Comparison of ENCODE assay signal across 20 cellular contexts in the genomic region with DNA sequence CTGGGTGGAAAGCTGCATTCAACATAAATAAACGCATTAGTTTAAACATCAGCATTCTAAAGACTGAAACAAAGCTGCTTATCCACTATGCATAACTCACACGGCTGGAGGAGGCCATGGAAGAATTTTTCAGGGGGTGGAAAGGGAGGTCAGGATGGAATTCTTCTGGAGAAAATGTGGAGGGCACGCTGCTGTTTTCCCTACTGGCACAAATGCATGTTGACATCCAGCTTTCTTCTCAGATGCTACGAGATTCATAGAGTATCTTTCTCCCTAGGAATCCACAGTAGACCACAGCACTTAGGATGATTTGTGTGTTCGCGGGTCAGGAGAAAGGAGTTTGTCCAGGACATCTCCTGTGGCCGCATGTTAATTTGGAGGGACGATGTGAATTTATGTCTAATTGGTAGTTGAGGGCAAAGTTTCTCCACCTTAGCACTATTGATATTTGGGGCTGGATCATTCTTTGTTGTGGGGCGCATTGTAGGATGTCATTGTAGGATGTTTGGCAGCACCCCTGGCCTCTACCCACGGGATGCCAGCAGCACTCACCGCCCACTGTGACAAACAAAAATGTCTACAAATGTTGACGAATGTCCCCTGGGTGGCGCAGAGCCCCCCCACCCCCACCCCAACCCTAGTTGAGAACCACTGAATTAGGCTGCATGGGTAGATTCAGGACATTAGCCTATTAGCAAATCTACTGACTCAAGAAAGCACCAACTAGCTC.
A peak's percentile ranks its signal among the peaks of the same experiment; 100 is the strongest.
DNase-seq lines count a peak whose midpoint lies in the region; ATAC-seq, FAIRE-seq and TF ChIP-seq lines count a peak whose summit lies in the region.
"Had no signal": no experiment of that assay in that cellular context is flagged by ENCODE, and none has a peak within 500 bp of the region (broad histone marks: within the 10 kb centered on the region; RNA-seq: fewer than 3 reads in every experiment).

No MANE protein-coding gene starts in this region.

- no peaks in the 10 kb centered on the region for H3K9me3 ChIP-seq in IMR-90 (ENCODE audit: control insufficient read depth, insufficient read depth, low read length)
- no peaks in the 10 kb centered on the region for H3K9me3 ChIP-seq in hepatocyte (ENCODE audit: low read depth)
- H3K9me3 ChIP-seq in neural progenitor cell (ENCODE audit: low read depth) = no peaks in the 10 kb centered on the region
- H3K9me3 ChIP-seq: A549 had no signal

- H4K91ac ChIP-seq in IMR-90 (ENCODE audit: insufficient read depth, low read depth, low read length) = peak overlapping the region; percentile 34; the same call in 1 of the 2 replicates

- no peaks in the 10 kb centered on the region for H3K9me2 ChIP-seq in hepatocyte (replicated peaks; ENCODE audit: insufficient read depth)

- H3K9ac ChIP-seq in IMR-90 (ENCODE audit: low read depth, low read length) (peak overlapping the region; percentile 50; the same call in 1 of the 2 replicates), neural progenitor cell (no peak overlapping the region)

- no peak overlapping the region for H3K14ac ChIP-seq in IMR-90 (replicated peaks; ENCODE audit: low read depth, low read length)

- H3K23ac ChIP-seq in IMR-90 (ENCODE audit: low read depth, low read length) = no peak overlapping the region

- TF ChIP-seq CTCF in IMR-90 (conservative IDR thresholded peaks at IDR 0.05; ENCODE audit: low read depth, low read length) = no peak
- TF ChIP-seq CTCF in hepatocyte (IDR thresholded peaks at IDR 0.05; ENCODE audit: poor library complexity) = no peak
- TF ChIP-seq CTCF in neural progenitor cell (IDR thresholded peaks at IDR 0.05) = no peak
- no peak for TF ChIP-seq CTCF in mesothelial cell of epicardium (IDR thresholded peaks at IDR 0.05; ENCODE audit: unreplicated experiment)

- no peak for TF ChIP-seq RAD21 in IMR-90 (IDR thresholded peaks at IDR 0.05; ENCODE audit: low read length)

- H3K36me3 ChIP-seq in IMR-90 (ENCODE audit: control insufficient read depth, insufficient read depth, low read length) (no peaks in the 10 kb centered on the region), hepatocyte (replicated peaks; ENCODE audit: insufficient read depth, low read depth) (no peaks in the 10 kb centered on the region), neural progenitor cell (no peaks in the 10 kb centered on the region)

- H4K20me1 ChIP-seq in IMR-90 (ENCODE audit: insufficient read depth, low read length) (no peaks in the 10 kb centered on the region), hepatocyte (ENCODE audit: insufficient read depth, poor library complexity, severe bottlenecking) (no peaks in the 10 kb centered on the region), neural progenitor cell (ENCODE audit: low read depth) (no peaks in the 10 kb centered on the region)

- no peak overlapping the region for H2BK15ac ChIP-seq in IMR-90 (ENCODE audit: low read depth, low read length)

- no peaks in the 10 kb centered on the region for H3K9me1 ChIP-seq in IMR-90 (ENCODE audit: insufficient read depth, low read length)

- no peaks in the 10 kb centered on the region for H3K36me3 Mint-ChIP-seq in neural progenitor cell
- no peaks in the 10 kb centered on the region for H3K36me3 Mint-ChIP-seq in mesothelial cell of epicardium
- H3K36me3 Mint-ChIP-seq: CD14-positive monocyte; CD8-positive, alpha-beta T cell; IgD-negative memory B cell had no signal

- H2BK120ac ChIP-seq in IMR-90 (ENCODE audit: low read depth, low read length) = no peak overlapping the region

- no peak overlapping the region for H3K4me3 ChIP-seq in IMR-90 (ENCODE audit: insufficient read depth, low read depth, low read length)
- no peak overlapping the region for H3K4me3 ChIP-seq in hepatocyte
- no peak overlapping the region for H3K4me3 ChIP-seq in neural progenitor cell
- H3K4me3 ChIP-seq: A549 had no signal

- H2AK9ac ChIP-seq in IMR-90 (replicated peaks; ENCODE audit: low read depth, low read length, poor library complexity) = no peak overlapping the region

- H3K4me1 Mint-ChIP-seq in neural progenitor cell = peaks cover 62% of the 10 kb centered on the region
- H3K4me1 Mint-ChIP-seq in mesothelial cell of epicardium = no peaks in the 10 kb centered on the region
- H3K4me1 Mint-ChIP-seq: CD14-positive monocyte, IgD-negative memory B cell had no signal

- peaks cover 17% of the 10 kb centered on the region for H3F3A ChIP-seq in neural progenitor cell (ENCODE audit: low read depth)

- H3K4me2 ChIP-seq in IMR-90 (ENCODE audit: low read depth, low read length) = peak overlapping the region; percentile 47; the same call in 1 of the 2 replicates
- no peak overlapping the region for H3K4me2 ChIP-seq in hepatocyte
- H3K4me2 ChIP-seq in neural progenitor cell = peak overlapping the region; percentile 72
- H3K4me2 ChIP-seq: A549 had no signal

- dilution Hi-C loops in IMR-90 (cut with HindIII; ENCODE audit: low sequenced_read_pairs, unreplicated experiment) = no loop called here

- BruUV-seq in IMR-90 (replicated peaks; lab: Mats Ljungman, UMichigan) = no TSS peak

- no peak overlapping the region; the same call in 1 of the 2 replicates for H3K4ac ChIP-seq in IMR-90 (ENCODE audit: low read depth, low read length)

- CTCF ChIA-PET in IMR-90 (lab: Yijun Ruan, JAX) = no interaction called here

- H3K4me3 Mint-ChIP-seq in neural progenitor cell (peak overlapping the region; percentile 71), mesothelial cell of epicardium (no peak overlapping the region)
- H3K4me3 Mint-ChIP-seq: CD8-positive, alpha-beta T cell; IgD-negative memory B cell had no signal

- no peaks in the 10 kb centered on the region for H3K27me3 ChIP-seq in IMR-90 (ENCODE audit: control insufficient read depth, insufficient read depth, low read length)
- H3K27me3 ChIP-seq in hepatocyte = no peaks in the 10 kb centered on the region
- H3K27me3 ChIP-seq in neural progenitor cell = no peaks in the 10 kb centered on the region

- no CpG with 5 or more reads among the region's 13 CpGs for WGBS in IMR-90 (ENCODE audit: extremely low coverage in 2 of 2, insufficient read length in 1 of 2), 2 experiments
- 80% methylated on average over 13 of the region's 13 CpGs for WGBS in hepatocyte (ENCODE audit: low lambda C conversion rate, missing lambda C conversion rate)

- no peaks in the 10 kb centered on the region for H3K79me2 ChIP-seq in hepatocyte
- H3K79me2 ChIP-seq in neural progenitor cell (ENCODE audit: low read depth) = no peaks in the 10 kb centered on the region

- peak overlapping the region; percentile 73 for H3K27ac Mint-ChIP-seq in neural progenitor cell
- no peak overlapping the region for H3K27ac Mint-ChIP-seq in mesothelial cell of epicardium
- H3K27ac Mint-ChIP-seq: CD14-positive monocyte; CD8-positive, alpha-beta T cell had no signal

- FAIRE-seq in GM12892 (lab: Jason Lieb, UNC) = no peak
- FAIRE-seq: A549, D721Med, G401.6, GM12891, GM19239 had no signal

- H3K27ac ChIP-seq in IMR-90 (ENCODE audit: insufficient read depth, low read length) (peak overlapping the region; percentile 92; the same call in 1 of the 2 replicates), hepatocyte (peak overlapping the region; percentile 34), neural progenitor cell (no peak overlapping the region)
- H3K27ac ChIP-seq: A549 had no signal

- H3K56ac ChIP-seq in IMR-90 (ENCODE audit: extremely low read depth, insufficient read depth, low read length) = no peak overlapping the region

- H3K4me1 ChIP-seq in IMR-90 (ENCODE audit: control insufficient read depth, insufficient read depth, low read length) = peaks cover 9% of the 10 kb centered on the region; the same call in 1 of the 2 replicates
- peaks cover 12% of the 10 kb centered on the region for H3K4me1 ChIP-seq in hepatocyte (ENCODE audit: insufficient read depth)
- peaks cover 25% of the 10 kb centered on the region for H3K4me1 ChIP-seq in neural progenitor cell
- H3K4me1 ChIP-seq: A549 had no signal

- POLR2A ChIA-PET in IMR-90 (lab: Charles Lee; ENCODE audit: unreplicated experiment) = no interaction called here

- H3K18ac ChIP-seq in IMR-90 (ENCODE audit: low read depth, low read length) = peak overlapping the region; percentile 80

- 0 out of 2 replicates have a peak overlapping the region, but pooled peaks have one; percentile 6 for H2BK20ac ChIP-seq in IMR-90 (ENCODE audit: low read depth, low read length)

- no peak overlapping the region; a peak in 1 of 4 replicates for H4K8ac ChIP-seq in IMR-90 (ENCODE audit: low read depth in 2 of 2, low read length in 2 of 2)

- ATAC-seq in IMR-90 (ENCODE audit: low read depth) = peak; percentile 87
- ATAC-seq: A549; CD8-positive, alpha-beta T cell; HCT116 had no signal

- in situ Hi-C loops in IMR-90 (cut with MboI; ENCODE audit: low sequenced_read_pairs) = no loop called here

- peaks cover 2% of the 10 kb centered on the region for H3K27me3 Mint-ChIP-seq in neural progenitor cell (ENCODE audit: insufficient read depth, low read depth)
- peaks cover 30% of the 10 kb centered on the region for H3K27me3 Mint-ChIP-seq in mesothelial cell of epicardium (ENCODE audit: low read depth)

- H2BK5ac ChIP-seq in IMR-90 (ENCODE audit: low read depth, low read length, poor library complexity, severe bottlenecking) = peak overlapping the region; percentile 40

- H2AFZ ChIP-seq in IMR-90 (replicated peaks; ENCODE audit: low read length, poor library complexity) = no peak overlapping the region
- H2AFZ ChIP-seq in hepatocyte = no peak overlapping the region
- H2AFZ ChIP-seq in neural progenitor cell (replicated peaks) = no peak overlapping the region

- peak; percentile 23 for DNase-seq in IMR-90
- peak; percentile 13 for DNase-seq in hepatocyte (ENCODE audit: low spot score)
- DNase-seq in neural progenitor cell (ENCODE audit: low spot score) = no peak
- DNase-seq in cerebellum (ENCODE audit: low spot score) = no peak
- DNase-seq in GM12892 (ENCODE audit: insufficient read length) = no peak
- DNase-seq in cerebellar nuclear complex (lab: John Stamatoyannopoulos, UW) = no peak
- DNase-seq in mesothelial cell of epicardium (ENCODE audit: low spot score in 2 of 2, unreplicated experiment in 2 of 2) = no peak
- DNase-seq: CD8-positive, alpha-beta T cell; COR-L47; DMS153; DMS79 treated with DMSO at 0.1 percent for 48 hours; EL had no signal

- no peak for TF ChIP-seq POLR2A in IMR-90 (IDR thresholded peaks at IDR 0.05; ENCODE audit: low read depth, low read length)
- TF ChIP-seq POLR2A in GM12892 (IDR thresholded peaks at IDR 0.05; ENCODE audit: low read depth, low read length) = no peak

- peak overlapping the region; percentile 14; the same call in 1 of the 2 replicates for H4K5ac ChIP-seq in IMR-90 (ENCODE audit: low read depth, low read length)

- H2AK5ac ChIP-seq in IMR-90 (ENCODE audit: low read depth, low read length) = no peak overlapping the region; the same call in 1 of the 2 replicates

- H3K79me1 ChIP-seq in IMR-90 (ENCODE audit: low read depth in 1 of 2, low read length in 2 of 2) = no peaks in the 10 kb centered on the region

- H3K9me3 Mint-ChIP-seq in neural progenitor cell (no peaks in the 10 kb centered on the region), mesothelial cell of epicardium (no peaks in the 10 kb centered on the region)
- H3K9me3 Mint-ChIP-seq: CD8-positive, alpha-beta T cell had no signal

- intact Hi-C loops in IMR-90 (cut with micrococcal nuclease) = loop anchor here (10.0 kb wide), 1 partner anchor 533 kb away; no protein-coding TSS in a partner anchor

TF ChIP-seq in IMR-90, 13 proteins besides CTCF, POLR2A, EP300 and RAD21 (continues in another document):
- TF ChIP-seq FOS (IDR thresholded peaks at IDR 0.05; ENCODE audit: low read depth, low read length) (no peak), CEBPB (IDR thresholded peaks at IDR 0.05; ENCODE audit: low read depth, low read length) (no peak), CHD1 (IDR thresholded peaks at IDR 0.05; ENCODE audit: low read depth, low read length) (no peak)

Comparison
In these comparisons a context has a peak if more than half of its experiments do, and no peak if none do; other contexts are left out.
1. DNase-seq: peak in IMR-90 (single experiment) and hepatocyte (single experiment); none in neural progenitor cell (single experiment), cerebellum (single experiment), GM12892 (single experiment), cerebellar nuclear complex (0 of 2) and mesothelial cell of epicardium (0 of 2).